ENCODE assay signal across 8 cellular contexts in genomic region chr10:119401671-119402395, GRCh38.
DNase-seq lines count a peak whose midpoint lies in the region; ATAC-seq and TF ChIP-seq lines count a peak whose summit lies in the region.

No MANE protein-coding gene starts in this region.

- ATAC-seq in activated B cell treated with CpG ODN at 0.5 μM for 24 hours (ENCODE audit: low read depth) (no peak), left cardiac atrium (peak; percentile 39 to 91), GM19023 (IDR thresholded peaks at IDR 0.05; ENCODE audit: unreplicated experiment) (no peak)

- no peak for TF ChIP-seq CTCF in activated B cell treated with CpG ODN at 0.5 μM for 24 hours (IDR thresholded peaks at IDR 0.05)
- no peak for TF ChIP-seq CTCF in GM10266 (IDR thresholded peaks at IDR 0.05; ENCODE audit: control insufficient read depth, insufficient read depth, low read depth, missing control alignments)

- no peak overlapping the region for H3K4me3 Mint-ChIP-seq in activated B cell treated with CpG ODN at 0.5 μM for 24 hours

- CTCF ChIA-PET in activated B cell treated with CpG ODN at 0.5 μM for 24 hours (lab: Charles Lee), result interaction anchor here (0.8 kb wide), 1 partner anchor 203 kb away, joined by 3 read pairs; no protein-coding TSS in a partner anchor

- DNase-seq in GOT3 (lab: John Stamatoyannopoulos, UW) (peak; percentile 79), activated B cell treated with CpG ODN at 0.5 μM for 24 hours (no peak), left cardiac atrium (peak; percentile 80), skeletal muscle cell (ENCODE audit: low read depth) (peak; percentile 98), hippocampal formation (lab: John Stamatoyannopoulos, UW) (no peak), GM10266 (ENCODE audit: extremely low spot score) (no peak)
- DNase-seq in stimulated activated CD4-positive, alpha-beta T cell treated with anti-CD3 and anti-CD28 coated beads, Interleukin-2, amount 100 ng/mL, for 48 hours, result no peak

- peak overlapping the region; percentile 31 for H3K27ac Mint-ChIP-seq in activated B cell treated with CpG ODN at 0.5 μM for 24 hours

- H3K4me1 Mint-ChIP-seq in activated B cell treated with CpG ODN at 0.5 μM for 24 hours, result peaks cover 37% of the 10 kb centered on the region

- H3K4me3 ChIP-seq in skeletal muscle cell (ENCODE audit: low read depth, low read length), result no peak overlapping the region

- H3K27me3 Mint-ChIP-seq in activated B cell treated with CpG ODN at 0.5 μM for 24 hours, result no peaks in the 10 kb centered on the region

- peaks cover 48% of the 10 kb centered on the region for H3K36me3 Mint-ChIP-seq in activated B cell treated with CpG ODN at 0.5 μM for 24 hours (ENCODE audit: low read depth)

- POLR2A ChIA-PET in activated B cell treated with CpG ODN at 0.5 μM for 24 hours (lab: Charles Lee), result interaction anchor here (0.8 to 1.6 kb wide), 2 partner anchors 9 to 88 kb away, joined by 3 read pairs; no protein-coding TSS in a partner anchor

- no peaks in the 10 kb centered on the region for H3K9me3 Mint-ChIP-seq in activated B cell treated with CpG ODN at 0.5 μM for 24 hours

- intact Hi-C loops in activated B cell treated with CpG ODN at 0.5 μM for 24 hours (cut with micrococcal nuclease) (no loop called here), left cardiac atrium (cut with DNase I) (no loop called here)

Comparison
In these comparisons a context has a peak if more than half of its experiments do, and no peak if none do; other contexts are left out.
1. DNase-seq: peak in GOT3 (single experiment), left cardiac atrium (single experiment) and skeletal muscle cell (single experiment); none in activated B cell treated with CpG ODN at 0.5 μM for 24 hours (single experiment), hippocampal formation (0 of 2), stimulated activated CD4-positive, alpha-beta T cell treated with anti-CD3 and anti-CD28 coated beads, Interleukin-2, amount 100 ng/mL, for 48 hours (0 of 2) and GM10266 (single experiment).
2. ATAC-seq: peak in left cardiac atrium (2 of 2); none in activated B cell treated with CpG ODN at 0.5 μM for 24 hours (single experiment) and GM19023 (single experiment).